In genomic region chr17:81354252-81354943, GRCh38 we compare ENCODE assay signal across 1 cellular context.
TF ChIP-seq lines count a peak whose summit lies in the region.

No MANE protein-coding gene starts in this region.

TF ChIP-seq in IMR-90, 13 proteins besides CTCF, POLR2A, EP300 and RAD21:
- TF ChIP-seq USF2 (IDR thresholded peaks at IDR 0.05; ENCODE audit: low read depth, low read length) (no peak), MXI1 (IDR thresholded peaks at IDR 0.05; ENCODE audit: borderline replicate concordance, low read depth, low read length) (no peak), FOS (IDR thresholded peaks at IDR 0.05; ENCODE audit: low read depth, low read length) (no peak), NFE2L2 (IDR thresholded peaks at IDR 0.05; ENCODE audit: low read depth, low read length) (no peak), SMC3 (IDR thresholded peaks at IDR 0.05; ENCODE audit: low read depth, low read length) (no peak), MAZ (IDR thresholded peaks at IDR 0.05; ENCODE audit: borderline replicate concordance, low read depth, low read length) (no peak), RFX5 (IDR thresholded peaks at IDR 0.05; ENCODE audit: low read depth, low read length) (no peak), CEBPB (IDR thresholded peaks at IDR 0.05; ENCODE audit: low read depth, low read length) (no peak), MAFK (IDR thresholded peaks at IDR 0.05; ENCODE audit: low read depth, low read length) (no peak), CHD1 (IDR thresholded peaks at IDR 0.05; ENCODE audit: low read depth, low read length) (no peak), RCOR1 (IDR thresholded peaks at IDR 0.05; ENCODE audit: insufficient replicate concordance, low read length) (no peak), BHLHE40 (IDR thresholded peaks at IDR 0.05; ENCODE audit: low read depth, low read length) (no peak)
- TF ChIP-seq, protein P1, sequence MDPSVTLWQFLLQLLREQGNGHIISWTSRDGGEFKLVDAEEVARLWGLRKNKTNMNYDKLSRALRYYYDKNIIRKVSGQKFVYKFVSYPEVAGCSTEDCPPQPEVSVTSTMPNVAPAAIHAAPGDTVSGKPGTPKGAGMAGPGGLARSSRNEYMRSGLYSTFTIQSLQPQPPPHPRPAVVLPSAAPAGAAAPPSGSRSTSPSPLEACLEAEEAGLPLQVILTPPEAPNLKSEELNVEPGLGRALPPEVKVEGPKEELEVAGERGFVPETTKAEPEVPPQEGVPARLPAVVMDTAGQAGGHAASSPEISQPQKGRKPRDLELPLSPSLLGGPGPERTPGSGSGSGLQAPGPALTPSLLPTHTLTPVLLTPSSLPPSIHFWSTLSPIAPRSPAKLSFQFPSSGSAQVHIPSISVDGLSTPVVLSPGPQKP (IDR thresholded peaks at IDR 0.05; ENCODE audit: borderline replicate concordance, low read depth, low read length), result no peak
